ENCODE assay signal across 8 cellular contexts in genomic region chr7:131501422-131501821, GRCh38. TPM values are rescaled to one million over a fixed set of nuclear protein-coding genes. Genes with fewer than 3 reads are reported as not detected.
DNase-seq lines count a peak whose midpoint lies in the region; ATAC-seq and TF ChIP-seq lines count a peak whose summit lies in the region.

No MANE protein-coding gene starts in this region.

- TF ChIP-seq CTCF in coronary artery (IDR thresholded peaks at IDR 0.05): no peak
- no peak for TF ChIP-seq CTCF in right lobe of liver (IDR thresholded peaks at IDR 0.05)

- DNase-seq in stimulated activated CD4-positive, alpha-beta T cell treated with anti-CD3 and anti-CD28 coated beads, Interleukin-15, amount 100 ng/mL, for 24 hours: peak; percentile 46
- no peak for DNase-seq in stimulated activated CD4-positive, alpha-beta T cell treated with anti-CD3 and anti-CD28 coated beads, Interleukin-4, amount 100 ng/mL, for 1 hour
- peak; percentile 77 for DNase-seq in renal cortical epithelial cell (ENCODE audit: low read depth)
- no peak for DNase-seq in NCI-H82 (lab: John Stamatoyannopoulos, UW)
- no peak for DNase-seq in coronary artery (ENCODE audit: low spot score)
- no peak for DNase-seq in right lobe of liver

- H3K9me3 Mint-ChIP-seq in activated T-helper 17 cell treated with anti-CD3 and anti-CD28 coated beads, Interleukin-2, amount 50 U/mL, for 72 hours: no peaks in the 10 kb centered on the region

- TF ChIP-seq POLR2A in right lobe of liver (IDR thresholded peaks at IDR 0.05): no peak

- WGBS in right lobe of liver (ENCODE audit: insufficient coverage, low coverage, low lambda C conversion rate, missing lambda C conversion rate): 80% methylated on average over 3 of the region's 3 CpGs

- H3K9me3 ChIP-seq in right lobe of liver: no peaks in the 10 kb centered on the region

- no peaks in the 10 kb centered on the region for H3K36me3 ChIP-seq in right lobe of liver

- peak overlapping the region; percentile 53 for H3K4me3 Mint-ChIP-seq in activated T-helper 17 cell treated with anti-CD3 and anti-CD28 coated beads, Interleukin-2, amount 50 U/mL, for 72 hours

- intact Hi-C loops in right lobe of liver (cut with DNase I): no loop called here

- H3K36me3 Mint-ChIP-seq in activated T-helper 17 cell treated with anti-CD3 and anti-CD28 coated beads, Interleukin-2, amount 50 U/mL, for 72 hours (ENCODE audit: low read depth): peaks cover 22% of the 10 kb centered on the region

- no peaks in the 10 kb centered on the region for H3K27me3 ChIP-seq in right lobe of liver

- no peaks in the 10 kb centered on the region for H3K27me3 Mint-ChIP-seq in activated T-helper 17 cell treated with anti-CD3 and anti-CD28 coated beads, Interleukin-2, amount 50 U/mL, for 72 hours

- H3K4me1 ChIP-seq in right lobe of liver: peaks cover 0 to 41% (median 17%) of the 10 kb centered on the region in 4 donors

- H3K4me3 ChIP-seq in coronary artery: no peak overlapping the region
- no peak overlapping the region for H3K4me3 ChIP-seq in right lobe of liver

- H3K27ac Mint-ChIP-seq in activated T-helper 17 cell treated with anti-CD3 and anti-CD28 coated beads, Interleukin-2, amount 50 U/mL, for 72 hours: peak overlapping the region; percentile 79

- H3K4me1 Mint-ChIP-seq in activated T-helper 17 cell treated with anti-CD3 and anti-CD28 coated beads, Interleukin-2, amount 50 U/mL, for 72 hours: peaks cover 21% of the 10 kb centered on the region

- peak overlapping the region in 1 of 2 donors; percentile 55 for H3K27ac ChIP-seq in coronary artery
- H3K27ac ChIP-seq in right lobe of liver: no peak overlapping the region

- ATAC-seq in HG03432 (IDR thresholded peaks at IDR 0.05; ENCODE audit: unreplicated experiment) (peak; percentile 83), right lobe of liver (no peak)
- peak; percentile 96 for ATAC-seq in activated T-helper 17 cell treated with anti-CD3 and anti-CD28 coated beads, Interleukin-2, amount 50 U/mL, for 72 hours (replicated peaks)

RNA-seq across cellular contexts. Expression of gene PODXL, which starts 55.0 kb away (rescaled TPM):
- total RNA-seq in activated T-helper 17 cell treated with anti-CD3 and anti-CD28 coated beads, Interleukin-2, amount 50 U/mL, for 72 hours: 1 to 10 TPM in 1 of 2 donors, under 1 TPM in 1; 0.40 to 1.8 TPM
- 0.65 and 1.9 TPM in 2 replicates for total RNA-seq in renal cortical epithelial cell
- total RNA-seq in right lobe of liver: 10 to 100 TPM in 1 of 6 experiments, 1 to 10 TPM in 5; 2.1 to 11.4 (median 3.4) TPM

Comparison
In these comparisons a context has a peak if more than half of its experiments do, and no peak if none do; other contexts are left out.
1. DNase-seq: peak in stimulated activated CD4-positive, alpha-beta T cell treated with anti-CD3 and anti-CD28 coated beads, Interleukin-15, amount 100 ng/mL, for 24 hours (single experiment) and renal cortical epithelial cell (single experiment); none in stimulated activated CD4-positive, alpha-beta T cell treated with anti-CD3 and anti-CD28 coated beads, Interleukin-4, amount 100 ng/mL, for 1 hour (single experiment), NCI-H82 (single experiment), coronary artery (single experiment) and right lobe of liver (0 of 3).
2. ATAC-seq: peak in HG03432 (single experiment) and activated T-helper 17 cell treated with anti-CD3 and anti-CD28 coated beads, Interleukin-2, amount 50 U/mL, for 72 hours (single experiment); none in right lobe of liver (0 of 4).